In the genomic region with DNA sequence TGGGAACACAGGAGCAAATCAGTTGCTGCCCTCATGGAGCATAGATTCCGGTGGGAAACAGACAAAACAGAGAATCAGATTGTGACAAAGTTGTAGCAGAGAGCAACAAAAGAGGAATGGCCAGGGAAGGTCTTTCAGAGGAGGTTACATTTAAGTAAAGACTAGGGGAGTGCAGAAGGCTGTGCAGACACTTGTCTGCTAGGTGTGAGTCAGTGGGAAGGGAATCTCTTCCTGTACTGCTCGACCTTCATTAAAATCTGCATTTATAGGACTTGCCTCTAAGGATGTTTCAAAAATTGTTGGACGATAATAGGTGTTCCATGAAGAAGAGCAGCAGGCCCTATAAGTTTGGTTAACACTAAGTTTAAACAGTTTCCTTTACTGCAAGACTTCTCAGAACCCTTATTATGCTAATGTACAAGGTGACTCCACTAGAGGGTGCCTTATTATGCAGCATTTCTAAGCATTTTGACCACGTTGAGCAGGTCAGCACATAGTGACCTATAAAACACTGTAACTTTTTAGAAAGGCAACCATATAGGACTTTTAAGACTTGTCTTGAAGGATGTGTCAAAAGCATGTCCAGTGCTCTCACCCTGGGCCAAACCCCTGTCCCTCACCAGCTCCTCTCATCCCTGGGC, we compare ENCODE assay signal across 12 cellular contexts.
DNase-seq lines count a peak whose midpoint lies in the region; ATAC-seq and TF ChIP-seq lines count a peak whose summit lies in the region.
"Had no signal": no experiment of that assay in that cellular context is flagged by ENCODE, and none has a peak within 500 bp of the region (broad histone marks: within the 10 kb centered on the region; RNA-seq: fewer than 3 reads in every experiment).

No MANE protein-coding gene starts in this region.

- no peaks in the 10 kb centered on the region for H3K9me3 ChIP-seq in Peyer's patch

- no peak for ATAC-seq in HG02623 (IDR thresholded peaks at IDR 0.05; ENCODE audit: unreplicated experiment)
- ATAC-seq: CD8-positive, alpha-beta T cell had no signal

- no peaks in the 10 kb centered on the region for H3K4me1 ChIP-seq in Peyer's patch

- H3K27ac ChIP-seq in 22Rv1 (no peak overlapping the region), Peyer's patch (no peak overlapping the region)

- TF ChIP-seq CTCF in 22Rv1 (IDR thresholded peaks at IDR 0.05) (peak; percentile 42), GM12874 (IDR thresholded peaks at IDR 0.05; ENCODE audit: insufficient read depth, low read depth, low read length) (peak; percentile 17; the same call in 1 of the 2 replicates), Peyer's patch (IDR thresholded peaks at IDR 0.05) (peak in 3 of 6 experiments; percentile 44 to 55 (median 50))

- no peaks in the 10 kb centered on the region for H3K36me3 ChIP-seq in Peyer's patch

- no peak for TF ChIP-seq POLR2A in Peyer's patch (IDR thresholded peaks at IDR 0.05)

- in situ Hi-C loops in SK-MEL-5 (cut with HindIII; ENCODE audit: low pct_unique_long_range_greater_than_20kb, low sequenced_read_pairs): no loop called here

- H3K4me3 ChIP-seq in Peyer's patch: no peak overlapping the region

- H3K27me3 ChIP-seq in Peyer's patch: no peaks in the 10 kb centered on the region

- DNase-seq in SK-MEL-5 (ENCODE audit: low read depth, low spot score): peak; percentile 60
- DNase-seq in foreskin melanocyte: peak; percentile 8
- DNase-seq in middle frontal gyrus (ENCODE audit: extremely low spot score, low spot score): no peak
- DNase-seq in NK-92 treated with Interleukin-12 subunit alpha and Interleukin-12 subunit beta, amount 100 ng/mL, for 24 hours (lab: John Stamatoyannopoulos, UW): no peak
- DNase-seq in Peyer's patch: no peak
- DNase-seq: activated T-cell treated with anti-CD3 and anti-CD28 coated beads, Interleukin-2, amount 50 U/mL, for 24 hours; CD8-positive, alpha-beta T cell; nucleus accumbens; SHP77 treated with DMSO at 0.1 percent for 48 hours had no signal

Comparison
In these comparisons a context has a peak if more than half of its experiments do, and no peak if none do; other contexts are left out.
1. DNase-seq: peak in SK-MEL-5 (single experiment) and foreskin melanocyte (single experiment); none in middle frontal gyrus (single experiment), NK-92 treated with Interleukin-12 subunit alpha and Interleukin-12 subunit beta, amount 100 ng/mL, for 24 hours (single experiment) and Peyer's patch (0 of 3).